Comparison of ENCODE assay signal across 1 cellular context in the genomic region with DNA sequence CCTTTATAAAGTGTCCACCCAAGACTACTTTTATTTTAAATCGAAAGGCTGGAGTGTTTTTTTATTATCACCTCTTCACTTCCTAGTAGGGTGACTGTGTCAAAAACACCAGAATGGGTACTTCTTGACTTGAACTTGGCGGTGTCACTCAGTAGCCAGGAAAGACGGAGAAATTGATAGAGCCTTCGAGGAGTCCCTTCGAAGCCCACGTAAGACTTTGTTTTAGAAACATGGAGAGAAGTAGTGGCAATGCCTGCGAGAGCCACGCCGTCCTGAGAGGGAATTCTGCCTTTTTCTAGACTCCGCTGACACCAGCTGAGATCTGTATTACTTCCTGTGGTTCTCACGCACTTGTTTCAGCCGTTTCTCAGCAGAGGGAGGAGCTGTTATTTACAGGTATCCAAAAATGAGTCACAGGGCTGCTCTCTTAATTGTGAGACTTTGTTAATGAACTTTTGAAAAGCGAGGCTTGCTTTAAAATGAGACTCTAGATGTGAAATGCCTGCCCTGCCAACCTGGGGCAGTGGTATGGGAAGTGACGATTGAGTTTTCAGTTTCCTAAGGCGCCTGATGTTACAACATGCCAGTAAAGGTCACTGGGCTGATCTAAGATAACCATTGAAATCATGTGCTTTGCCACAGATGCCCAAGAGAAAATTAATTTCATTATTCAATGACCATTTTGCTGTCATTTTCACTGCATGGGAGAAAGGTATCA.
TF ChIP-seq lines count a peak whose summit lies in the region.

No MANE protein-coding gene starts in this region.

TF ChIP-seq in GM12878, 131 proteins besides CTCF, POLR2A, EP300 and RAD21 (continued from another document and continues in another):
- TF ChIP-seq GABPA (IDR thresholded peaks at IDR 0.05; ENCODE audit: low read depth) (peak; percentile 72), CHD2 (IDR thresholded peaks at IDR 0.05; ENCODE audit: borderline replicate concordance, low read depth, low read length) (peak; percentile 64; the same call in 1 of the 2 replicates), WRNIP1 (IDR thresholded peaks at IDR 0.05; ENCODE audit: borderline replicate concordance, low read depth, low read length) (0 out of 2 replicates have a peak, but pooled peaks have one; percentile 88), SREBF2 (IDR thresholded peaks at IDR 0.05; ENCODE audit: low read length) (no peak), STAT1 (conservative IDR thresholded peaks at IDR 0.05) (peak; percentile 8; the same call in 1 of the 2 replicates), JUNB (IDR thresholded peaks at IDR 0.05) (peak; percentile 83), CEBPB (IDR thresholded peaks at IDR 0.05; ENCODE audit: borderline replicate concordance in 1 of 2, low read depth in 2 of 2, low read length in 2 of 2) (no peak; a peak in 1 of 4 replicates), RAD51 (IDR thresholded peaks at IDR 0.05) (peak; percentile 55; the same call in 1 of the 2 replicates), KAT2A (conservative IDR thresholded peaks at IDR 0.05; ENCODE audit: control insufficient read depth, low read depth, low read length) (no peak), EED (IDR thresholded peaks at IDR 0.05; ENCODE audit: low read depth) (peak; percentile 80), ZZZ3 (IDR thresholded peaks at IDR 0.05; ENCODE audit: control insufficient read depth, insufficient read length, low read depth) (no peak), ZNF384 (IDR thresholded peaks at IDR 0.05; ENCODE audit: borderline replicate concordance, low read depth, low read length) (no peak), MTA3 (IDR thresholded peaks at IDR 0.05; ENCODE audit: borderline replicate concordance, low read length) (0 out of 2 replicates have a peak, but pooled peaks have one; percentile 54), NFIC (IDR thresholded peaks at IDR 0.05; ENCODE audit: low read depth, low read length) (peak; percentile 74), CBX5 (IDR thresholded peaks at IDR 0.05; ENCODE audit: low read depth) (peak; percentile 69; the same call in 1 of the 2 replicates), POLR2AphosphoS5 (IDR thresholded peaks at IDR 0.05; ENCODE audit: low read length) (peak; percentile 79), BCL11A (IDR thresholded peaks at IDR 0.05; ENCODE audit: low read depth, low read length) (peak; percentile 59; the same call in 1 of the 2 replicates), ESRRA (IDR thresholded peaks at IDR 0.05; ENCODE audit: low read length) (no peak), KLF5 (IDR thresholded peaks at IDR 0.05; ENCODE audit: partially characterized antibody) (peak; percentile 15), NRF1 (conservative IDR thresholded peaks at IDR 0.05; ENCODE audit: low read depth, low read length) (no peak)
- TF ChIP-seq, protein P1, sequence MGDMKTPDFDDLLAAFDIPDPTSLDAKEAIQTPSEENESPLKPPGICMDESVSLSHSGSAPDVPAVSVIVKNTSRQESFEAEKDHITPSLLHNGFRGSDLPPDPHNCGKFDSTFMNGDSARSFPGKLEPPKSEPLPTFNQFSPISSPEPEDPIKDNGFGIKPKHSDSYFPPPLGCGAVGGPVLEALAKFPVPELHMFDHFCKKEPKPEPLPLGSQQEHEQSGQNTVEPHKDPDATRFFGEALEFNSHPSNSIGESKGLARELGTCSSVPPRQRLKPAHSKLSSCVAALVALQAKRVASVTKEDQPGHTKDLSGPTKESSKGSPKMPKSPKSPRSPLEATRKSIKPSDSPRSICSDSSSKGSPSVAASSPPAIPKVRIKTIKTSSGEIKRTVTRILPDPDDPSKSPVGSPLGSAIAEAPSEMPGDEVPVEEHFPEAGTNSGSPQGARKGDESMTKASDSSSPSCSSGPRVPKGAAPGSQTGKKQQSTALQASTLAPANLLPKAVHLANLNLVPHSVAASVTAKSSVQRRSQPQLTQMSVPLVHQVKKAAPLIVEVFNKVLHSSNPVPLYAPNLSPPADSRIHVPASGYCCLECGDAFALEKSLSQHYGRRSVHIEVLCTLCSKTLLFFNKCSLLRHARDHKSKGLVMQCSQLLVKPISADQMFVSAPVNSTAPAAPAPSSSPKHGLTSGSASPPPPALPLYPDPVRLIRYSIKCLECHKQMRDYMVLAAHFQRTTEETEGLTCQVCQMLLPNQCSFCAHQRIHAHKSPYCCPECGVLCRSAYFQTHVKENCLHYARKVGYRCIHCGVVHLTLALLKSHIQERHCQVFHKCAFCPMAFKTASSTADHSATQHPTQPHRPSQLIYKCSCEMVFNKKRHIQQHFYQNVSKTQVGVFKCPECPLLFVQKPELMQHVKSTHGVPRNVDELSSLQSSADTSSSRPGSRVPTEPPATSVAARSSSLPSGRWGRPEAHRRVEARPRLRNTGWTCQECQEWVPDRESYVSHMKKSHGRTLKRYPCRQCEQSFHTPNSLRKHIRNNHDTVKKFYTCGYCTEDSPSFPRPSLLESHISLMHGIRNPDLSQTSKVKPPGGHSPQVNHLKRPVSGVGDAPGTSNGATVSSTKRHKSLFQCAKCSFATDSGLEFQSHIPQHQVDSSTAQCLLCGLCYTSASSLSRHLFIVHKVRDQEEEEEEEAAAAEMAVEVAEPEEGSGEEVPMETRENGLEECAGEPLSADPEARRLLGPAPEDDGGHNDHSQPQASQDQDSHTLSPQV (IDR thresholded peaks at IDR 0.05) = no peak
- TF ChIP-seq, protein P2, sequence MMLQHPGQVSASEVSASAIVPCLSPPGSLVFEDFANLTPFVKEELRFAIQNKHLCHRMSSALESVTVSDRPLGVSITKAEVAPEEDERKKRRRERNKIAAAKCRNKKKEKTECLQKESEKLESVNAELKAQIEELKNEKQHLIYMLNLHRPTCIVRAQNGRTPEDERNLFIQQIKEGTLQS (IDR thresholded peaks at IDR 0.05; ENCODE audit: borderline replicate concordance, extremely low read depth, low read depth, low read length) = no peak
- TF ChIP-seq, protein P3, sequence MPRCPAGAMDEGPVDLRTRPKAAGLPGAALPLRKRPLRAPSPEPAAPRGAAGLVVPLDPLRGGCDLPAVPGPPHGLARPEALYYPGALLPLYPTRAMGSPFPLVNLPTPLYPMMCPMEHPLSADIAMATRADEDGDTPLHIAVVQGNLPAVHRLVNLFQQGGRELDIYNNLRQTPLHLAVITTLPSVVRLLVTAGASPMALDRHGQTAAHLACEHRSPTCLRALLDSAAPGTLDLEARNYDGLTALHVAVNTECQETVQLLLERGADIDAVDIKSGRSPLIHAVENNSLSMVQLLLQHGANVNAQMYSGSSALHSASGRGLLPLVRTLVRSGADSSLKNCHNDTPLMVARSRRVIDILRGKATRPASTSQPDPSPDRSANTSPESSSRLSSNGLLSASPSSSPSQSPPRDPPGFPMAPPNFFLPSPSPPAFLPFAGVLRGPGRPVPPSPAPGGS (IDR thresholded peaks at IDR 0.05; ENCODE audit: borderline replicate concordance, insufficient read depth, low read depth, low read length, poor library complexity, severe bottlenecking) = peak; percentile 73
- TF ChIP-seq, protein P4, sequence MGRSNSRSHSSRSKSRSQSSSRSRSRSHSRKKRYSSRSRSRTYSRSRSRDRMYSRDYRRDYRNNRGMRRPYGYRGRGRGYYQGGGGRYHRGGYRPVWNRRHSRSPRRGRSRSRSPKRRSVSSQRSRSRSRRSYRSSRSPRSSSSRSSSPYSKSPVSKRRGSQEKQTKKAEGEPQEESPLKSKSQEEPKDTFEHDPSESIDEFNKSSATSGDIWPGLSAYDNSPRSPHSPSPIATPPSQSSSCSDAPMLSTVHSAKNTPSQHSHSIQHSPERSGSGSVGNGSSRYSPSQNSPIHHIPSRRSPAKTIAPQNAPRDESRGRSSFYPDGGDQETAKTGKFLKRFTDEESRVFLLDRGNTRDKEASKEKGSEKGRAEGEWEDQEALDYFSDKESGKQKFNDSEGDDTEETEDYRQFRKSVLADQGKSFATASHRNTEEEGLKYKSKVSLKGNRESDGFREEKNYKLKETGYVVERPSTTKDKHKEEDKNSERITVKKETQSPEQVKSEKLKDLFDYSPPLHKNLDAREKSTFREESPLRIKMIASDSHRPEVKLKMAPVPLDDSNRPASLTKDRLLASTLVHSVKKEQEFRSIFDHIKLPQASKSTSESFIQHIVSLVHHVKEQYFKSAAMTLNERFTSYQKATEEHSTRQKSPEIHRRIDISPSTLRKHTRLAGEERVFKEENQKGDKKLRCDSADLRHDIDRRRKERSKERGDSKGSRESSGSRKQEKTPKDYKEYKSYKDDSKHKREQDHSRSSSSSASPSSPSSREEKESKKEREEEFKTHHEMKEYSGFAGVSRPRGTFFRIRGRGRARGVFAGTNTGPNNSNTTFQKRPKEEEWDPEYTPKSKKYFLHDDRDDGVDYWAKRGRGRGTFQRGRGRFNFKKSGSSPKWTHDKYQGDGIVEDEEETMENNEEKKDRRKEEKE (IDR thresholded peaks at IDR 0.05) = no peak
- TF ChIP-seq, protein P5, sequence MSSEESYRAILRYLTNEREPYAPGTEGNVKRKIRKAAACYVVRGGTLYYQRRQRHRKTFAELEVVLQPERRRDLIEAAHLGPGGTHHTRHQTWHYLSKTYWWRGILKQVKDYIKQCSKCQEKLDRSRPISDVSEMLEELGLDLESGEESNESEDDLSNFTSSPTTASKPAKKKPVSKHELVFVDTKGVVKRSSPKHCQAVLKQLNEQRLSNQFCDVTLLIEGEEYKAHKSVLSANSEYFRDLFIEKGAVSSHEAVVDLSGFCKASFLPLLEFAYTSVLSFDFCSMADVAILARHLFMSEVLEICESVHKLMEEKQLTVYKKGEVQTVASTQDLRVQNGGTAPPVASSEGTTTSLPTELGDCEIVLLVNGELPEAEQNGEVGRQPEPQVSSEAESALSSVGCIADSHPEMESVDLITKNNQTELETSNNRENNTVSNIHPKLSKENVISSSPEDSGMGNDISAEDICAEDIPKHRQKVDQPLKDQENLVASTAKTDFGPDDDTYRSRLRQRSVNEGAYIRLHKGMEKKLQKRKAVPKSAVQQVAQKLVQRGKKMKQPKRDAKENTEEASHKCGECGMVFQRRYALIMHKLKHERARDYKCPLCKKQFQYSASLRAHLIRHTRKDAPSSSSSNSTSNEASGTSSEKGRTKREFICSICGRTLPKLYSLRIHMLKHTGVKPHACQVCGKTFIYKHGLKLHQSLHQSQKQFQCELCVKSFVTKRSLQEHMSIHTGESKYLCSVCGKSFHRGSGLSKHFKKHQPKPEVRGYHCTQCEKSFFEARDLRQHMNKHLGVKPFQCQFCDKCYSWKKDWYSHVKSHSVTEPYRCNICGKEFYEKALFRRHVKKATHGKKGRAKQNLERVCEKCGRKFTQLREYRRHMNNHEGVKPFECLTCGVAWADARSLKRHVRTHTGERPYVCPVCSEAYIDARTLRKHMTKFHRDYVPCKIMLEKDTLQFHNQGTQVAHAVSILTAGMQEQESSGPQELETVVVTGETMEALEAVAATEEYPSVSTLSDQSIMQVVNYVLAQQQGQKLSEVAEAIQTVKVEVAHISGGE (CRISPR knock-in tag; IDR thresholded peaks at IDR 0.05) = no peak
- TF ChIP-seq, protein P6, sequence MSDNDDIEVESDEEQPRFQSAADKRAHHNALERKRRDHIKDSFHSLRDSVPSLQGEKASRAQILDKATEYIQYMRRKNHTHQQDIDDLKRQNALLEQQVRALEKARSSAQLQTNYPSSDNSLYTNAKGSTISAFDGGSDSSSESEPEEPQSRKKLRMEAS (IDR thresholded peaks at IDR 0.05; ENCODE audit: low read depth, low read length) = peak; percentile 61
- TF ChIP-seq, protein P7, sequence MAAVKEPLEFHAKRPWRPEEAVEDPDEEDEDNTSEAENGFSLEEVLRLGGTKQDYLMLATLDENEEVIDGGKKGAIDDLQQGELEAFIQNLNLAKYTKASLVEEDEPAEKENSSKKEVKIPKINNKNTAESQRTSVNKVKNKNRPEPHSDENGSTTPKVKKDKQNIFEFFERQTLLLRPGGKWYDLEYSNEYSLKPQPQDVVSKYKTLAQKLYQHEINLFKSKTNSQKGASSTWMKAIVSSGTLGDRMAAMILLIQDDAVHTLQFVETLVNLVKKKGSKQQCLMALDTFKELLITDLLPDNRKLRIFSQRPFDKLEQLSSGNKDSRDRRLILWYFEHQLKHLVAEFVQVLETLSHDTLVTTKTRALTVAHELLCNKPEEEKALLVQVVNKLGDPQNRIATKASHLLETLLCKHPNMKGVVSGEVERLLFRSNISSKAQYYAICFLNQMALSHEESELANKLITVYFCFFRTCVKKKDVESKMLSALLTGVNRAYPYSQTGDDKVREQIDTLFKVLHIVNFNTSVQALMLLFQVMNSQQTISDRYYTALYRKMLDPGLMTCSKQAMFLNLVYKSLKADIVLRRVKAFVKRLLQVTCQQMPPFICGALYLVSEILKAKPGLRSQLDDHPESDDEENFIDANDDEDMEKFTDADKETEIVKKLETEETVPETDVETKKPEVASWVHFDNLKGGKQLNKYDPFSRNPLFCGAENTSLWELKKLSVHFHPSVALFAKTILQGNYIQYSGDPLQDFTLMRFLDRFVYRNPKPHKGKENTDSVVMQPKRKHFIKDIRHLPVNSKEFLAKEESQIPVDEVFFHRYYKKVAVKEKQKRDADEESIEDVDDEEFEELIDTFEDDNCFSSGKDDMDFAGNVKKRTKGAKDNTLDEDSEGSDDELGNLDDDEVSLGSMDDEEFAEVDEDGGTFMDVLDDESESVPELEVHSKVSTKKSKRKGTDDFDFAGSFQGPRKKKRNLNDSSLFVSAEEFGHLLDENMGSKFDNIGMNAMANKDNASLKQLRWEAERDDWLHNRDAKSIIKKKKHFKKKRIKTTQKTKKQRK (IDR thresholded peaks at IDR 0.05; ENCODE audit: low read depth, low read length) = no peak
- TF ChIP-seq, protein P8, sequence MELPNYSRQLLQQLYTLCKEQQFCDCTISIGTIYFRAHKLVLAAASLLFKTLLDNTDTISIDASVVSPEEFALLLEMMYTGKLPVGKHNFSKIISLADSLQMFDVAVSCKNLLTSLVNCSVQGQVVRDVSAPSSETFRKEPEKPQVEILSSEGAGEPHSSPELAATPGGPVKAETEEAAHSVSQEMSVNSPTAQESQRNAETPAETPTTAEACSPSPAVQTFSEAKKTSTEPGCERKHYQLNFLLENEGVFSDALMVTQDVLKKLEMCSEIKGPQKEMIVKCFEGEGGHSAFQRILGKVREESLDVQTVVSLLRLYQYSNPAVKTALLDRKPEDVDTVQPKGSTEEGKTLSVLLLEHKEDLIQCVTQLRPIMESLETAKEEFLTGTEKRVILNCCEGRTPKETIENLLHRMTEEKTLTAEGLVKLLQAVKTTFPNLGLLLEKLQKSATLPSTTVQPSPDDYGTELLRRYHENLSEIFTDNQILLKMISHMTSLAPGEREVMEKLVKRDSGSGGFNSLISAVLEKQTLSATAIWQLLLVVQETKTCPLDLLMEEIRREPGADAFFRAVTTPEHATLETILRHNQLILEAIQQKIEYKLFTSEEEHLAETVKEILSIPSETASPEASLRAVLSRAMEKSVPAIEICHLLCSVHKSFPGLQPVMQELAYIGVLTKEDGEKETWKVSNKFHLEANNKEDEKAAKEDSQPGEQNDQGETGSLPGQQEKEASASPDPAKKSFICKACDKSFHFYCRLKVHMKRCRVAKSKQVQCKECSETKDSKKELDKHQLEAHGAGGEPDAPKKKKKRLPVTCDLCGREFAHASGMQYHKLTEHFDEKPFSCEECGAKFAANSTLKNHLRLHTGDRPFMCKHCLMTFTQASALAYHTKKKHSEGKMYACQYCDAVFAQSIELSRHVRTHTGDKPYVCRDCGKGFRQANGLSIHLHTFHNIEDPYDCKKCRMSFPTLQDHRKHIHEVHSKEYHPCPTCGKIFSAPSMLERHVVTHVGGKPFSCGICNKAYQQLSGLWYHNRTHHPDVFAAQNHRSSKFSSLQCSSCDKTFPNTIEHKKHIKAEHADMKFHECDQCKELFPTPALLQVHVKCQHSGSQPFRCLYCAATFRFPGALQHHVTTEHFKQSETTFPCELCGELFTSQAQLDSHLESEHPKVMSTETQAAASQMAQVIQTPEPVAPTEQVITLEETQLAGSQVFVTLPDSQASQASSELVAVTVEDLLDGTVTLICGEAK (IDR thresholded peaks at IDR 0.05; ENCODE audit: borderline replicate concordance) = no peak; the same call in 1 of the 2 replicates
